Comparison of ENCODE assay signal across 8 cellular contexts in the genomic region with DNA sequence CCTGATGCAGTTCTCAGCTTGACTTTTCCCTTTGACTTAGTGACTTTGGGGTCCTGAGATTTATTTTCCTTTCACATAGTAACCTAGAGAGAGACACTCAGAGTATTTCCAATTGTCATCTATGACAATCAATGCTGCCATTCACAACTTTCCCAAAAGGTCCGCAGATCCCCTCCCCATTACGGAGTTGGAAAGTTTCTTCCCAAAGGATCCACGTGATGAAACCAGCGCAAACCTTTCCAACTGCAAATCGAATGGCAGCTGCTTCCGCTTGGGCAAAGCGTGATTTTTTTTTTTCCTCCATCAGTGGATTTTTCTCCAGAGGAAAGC. TPM values are rescaled to one million over a fixed set of nuclear protein-coding genes. Genes with fewer than 3 reads are reported as not detected.
A peak's percentile ranks its signal among the peaks of the same experiment; 100 is the strongest.
DNase-seq lines count a peak whose midpoint lies in the region; ATAC-seq and TF ChIP-seq lines count a peak whose summit lies in the region.

No MANE protein-coding gene starts in this region.

- intact Hi-C loops in Panc1 (cut with micrococcal nuclease; ENCODE audit: unreplicated experiment): loop anchor here (10.0 kb wide), 1 partner anchor 59 kb away; no protein-coding TSS in a partner anchor

- H3K36me3 Mint-ChIP-seq in nephron progenitor cell (ENCODE audit: low read depth): no peaks in the 10 kb centered on the region

- H3K9me3 Mint-ChIP-seq in nephron progenitor cell: no peaks in the 10 kb centered on the region

- in situ Hi-C loops in Panc1 (cut with HindIII; ENCODE audit: low pct_unique_long_range_greater_than_20kb, low sequenced_read_pairs): no loop called here
- in situ Hi-C loops in GM13976 (cut with MboI; ENCODE audit: low sequenced_read_pairs, unreplicated experiment): no loop called here

- no peaks in the 10 kb centered on the region for H3K9me3 ChIP-seq in Panc1 (ENCODE audit: control insufficient read depth, insufficient read depth, low read depth, low read length)

- peak; percentile 50; the same call in 1 of the 2 replicates for ATAC-seq in Panc1
- no peak for ATAC-seq in GM21360 (IDR thresholded peaks at IDR 0.05; ENCODE audit: unreplicated experiment)

- POLR2A ChIA-PET in Panc1 (lab: Charles Lee): interaction anchor here (0.6 to 0.7 kb wide), 4 partner anchors 12 to 560 kb away, joined by 4 to 11 read pairs (median 7); partner anchors contain the start of gene AARS1

- TF ChIP-seq CTCF in Panc1 (IDR thresholded peaks at IDR 0.05) (no peak), epithelial cell of esophagus (IDR thresholded peaks at IDR 0.05; ENCODE audit: insufficient read depth, low read depth, low read length, missing control alignments) (no peak), nephron progenitor cell (IDR thresholded peaks at IDR 0.05) (no peak), GM13976 (IDR thresholded peaks at IDR 0.05; ENCODE audit: borderline replicate concordance, control extremely low read depth, extremely low read depth, insufficient read depth, missing control alignments) (no peak)

- H3K4me1 ChIP-seq in Panc1 (ENCODE audit: control insufficient read depth, insufficient read depth, low read length): peaks cover 5% of the 10 kb centered on the region

- H3K4me1 Mint-ChIP-seq in nephron progenitor cell: peaks cover 21% of the 10 kb centered on the region

- CTCF ChIA-PET in Panc1 (lab: Charles Lee): no interaction called here

- H3K4me3 Mint-ChIP-seq in nephron progenitor cell: peak overlapping the region; percentile 88

- peak overlapping the region; percentile 96 for H3K27ac Mint-ChIP-seq in nephron progenitor cell

- H3K4me3 ChIP-seq in Panc1 (ENCODE audit: low read depth in 2 of 2, low read length in 2 of 2): peak overlapping the region; percentile 78 to 84
- H3K4me3 ChIP-seq in epithelial cell of esophagus (ENCODE audit: low read length): peak overlapping the region; percentile 84

- H3K36me3 ChIP-seq in Panc1 (ENCODE audit: control insufficient read depth, insufficient read depth, low read length): peaks cover 4% of the 10 kb centered on the region; the same call in 1 of the 2 replicates

- peak overlapping the region; percentile 96 for H3K27ac ChIP-seq in Panc1 (ENCODE audit: low read length)

- no peaks in the 10 kb centered on the region for H3K27me3 ChIP-seq in Panc1 (ENCODE audit: control insufficient read depth, insufficient read depth, low read length)

- BruUV-seq in Panc1 (replicated peaks; lab: Mats Ljungman, UMichigan): no TSS peak

- peak; percentile 38 for DNase-seq in NCI-H2107 treated with DMSO at 0.1 percent for 48 hours (lab: John Stamatoyannopoulos, UW; ENCODE audit: unreplicated experiment)
- no peak for DNase-seq in NCI-H2107 (lab: John Stamatoyannopoulos, UW)
- peak; percentile 46 for DNase-seq in Panc1 (ENCODE audit: low read depth, low spot score)
- DNase-seq in epithelial cell of esophagus (ENCODE audit: low read depth): peak; percentile 43
- no peak for DNase-seq in nephron progenitor cell
- no peak for DNase-seq in T-helper 9 cell
- no peak for DNase-seq in GM13976 (ENCODE audit: low spot score)

- peaks cover 5% of the 10 kb centered on the region for H3K27me3 Mint-ChIP-seq in nephron progenitor cell (ENCODE audit: low read depth, poor library complexity)

RNA-seq across cellular contexts. Expression of gene FCSK, which starts 0.5 kb away (rescaled TPM):
- 16.9 TPM for total RNA-seq in Panc1 (2021; ENCODE audit: unreplicated experiment)
- polyA plus RNA-seq in Panc1 (2012; ENCODE audit: insufficient read length): 17.4 TPM

RNA-seq across cellular contexts. Expression of gene ST3GAL2, which starts 15.0 kb away (rescaled TPM):
- 84.2 TPM for total RNA-seq in Panc1 (2021; ENCODE audit: unreplicated experiment)
- polyA plus RNA-seq in Panc1 (2012; ENCODE audit: insufficient read length): 64.2 TPM

Comparison
In these comparisons a context has a peak if more than half of its experiments do, and no peak if none do; other contexts are left out.
1. DNase-seq: peak in NCI-H2107 treated with DMSO at 0.1 percent for 48 hours (single experiment), Panc1 (single experiment) and epithelial cell of esophagus (single experiment); none in NCI-H2107 (single experiment), nephron progenitor cell (single experiment), T-helper 9 cell (single experiment) and GM13976 (single experiment).